Comparison of ENCODE assay signal across 31 cellular contexts in the genomic region with DNA sequence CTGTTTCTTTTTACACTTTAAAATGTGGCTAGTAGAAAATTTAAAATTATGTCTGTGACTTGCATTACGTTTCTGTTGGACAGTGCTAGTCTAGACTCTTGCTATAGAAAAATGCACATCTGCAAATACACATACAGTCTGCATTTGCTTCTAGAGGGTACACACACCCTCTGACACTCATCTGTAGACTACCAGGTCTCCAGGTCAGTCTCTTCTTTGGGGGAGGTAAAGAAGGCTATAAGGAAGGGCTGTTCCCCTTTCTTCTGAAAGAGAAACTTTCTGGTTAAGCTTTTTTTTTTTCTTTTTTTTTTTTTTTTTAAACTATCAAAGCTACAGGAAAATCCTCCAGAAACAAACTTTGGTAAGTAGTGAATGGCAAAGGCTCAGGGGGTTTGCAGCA.
"Had no signal": no experiment of that assay in that cellular context is flagged by ENCODE, and none has a peak within 500 bp of the region (broad histone marks: within the 10 kb centered on the region; RNA-seq: fewer than 3 reads in every experiment).

No MANE protein-coding gene starts in this region.

- ATAC-seq: activated naive CD4-positive, alpha-beta T cell treated with anti-CD3 and anti-CD28 coated beads, Interleukin-2, amount 50 U/mL, for 72 hours; activated T-cell treated with anti-CD3 and anti-CD28 coated beads, Interleukin-2, amount 50 U/mL, for 72 hours; esophagus mucosa; foreskin keratinocyte; gastrocnemius medialis; heart left ventricle; T-helper 17 cell had no signal

- DNase-seq: activated CD4-positive, alpha-beta memory T cell treated with anti-CD3 and anti-CD28 coated beads, Interleukin-2, amount 10 ng/mL, durations not matched to agents 7 days and 5 days; activated CD4-positive, alpha-beta T cell treated with anti-CD3 and anti-CD28 coated beads for 4 hours; activated CD4-positive, alpha-beta T cell treated with anti-CD3 and anti-CD28 coated beads, Interleukin-2, amount 10 ng/mL, durations not matched to agents 7 days and 5 days; activated CD4-positive, alpha-beta T cell treated with anti-CD3 and anti-CD28 coated beads, Interleukin-2, amount 50 U/mL, for 4 hours; activated CD4-positive, CD25-positive, alpha-beta regulatory T cell; activated CD4-positive, CD25-positive, alpha-beta regulatory T cell treated with anti-CD3 and anti-CD28 coated beads, Interleukin-2, amount 50 U/mL, for 72 hours; activated CD8-positive, alpha-beta memory T cell treated with anti-CD3 and anti-CD28 coated beads, Interleukin-2, amount 50 U/mL, for 48 hours; activated gamma-delta T cell; activated naive CD4-positive, alpha-beta T cell; activated naive CD4-positive, alpha-beta T cell treated with anti-CD3 and anti-CD28 coated beads, Interleukin-2, amount 10 ng/mL, durations not matched to agents 7 days and 5 days; activated naive CD8-positive, alpha-beta T cell treated with anti-CD3 and anti-CD28 coated beads, Interleukin-2, amount 10 ng/mL, durations not matched to agents 7 days and 5 days; activated T-cell treated with anti-CD3 and anti-CD28 coated beads for 4 hours; activated T-cell treated with anti-CD3 and anti-CD28 coated beads, Interleukin-2, amount 50 U/mL, for 24 hours; activated T-cell treated with anti-CD3 and anti-CD28 coated beads, Interleukin-2, amount 50 U/mL, for 72 hours; central memory CD4-positive, alpha-beta T cell; cerebellar nuclear complex; colonic mucosa; dorsolateral prefrontal cortex; effector memory CD4-positive, alpha-beta T cell; endodermal cell; foreskin keratinocyte; gastrocnemius medialis; glutamatergic neuron; heart left ventricle; T-helper 17 cell; T1000 had no signal

- H3K4me3 ChIP-seq: ascending aorta, breast epithelium, cardiac muscle cell, colonic mucosa, dorsolateral prefrontal cortex, gastrocnemius medialis, heart left ventricle had no signal

- H3K9me3 ChIP-seq: ascending aorta, breast epithelium, colonic mucosa, gastrocnemius medialis, heart left ventricle had no signal

- H3K27me3 ChIP-seq: ascending aorta, breast epithelium, cardiac muscle cell, colonic mucosa, dorsolateral prefrontal cortex, gastrocnemius medialis, heart left ventricle had no signal

- H3K36me3 ChIP-seq: ascending aorta, breast epithelium, colonic mucosa, gastrocnemius medialis had no signal

- H3K4me1 ChIP-seq: ascending aorta, breast epithelium, colonic mucosa, foreskin keratinocyte, gastrocnemius medialis had no signal

- H3K27ac ChIP-seq: ascending aorta, breast epithelium, cardiac muscle cell, colonic mucosa, dorsolateral prefrontal cortex, foreskin keratinocyte, gastrocnemius medialis had no signal
